In the genomic region with DNA sequence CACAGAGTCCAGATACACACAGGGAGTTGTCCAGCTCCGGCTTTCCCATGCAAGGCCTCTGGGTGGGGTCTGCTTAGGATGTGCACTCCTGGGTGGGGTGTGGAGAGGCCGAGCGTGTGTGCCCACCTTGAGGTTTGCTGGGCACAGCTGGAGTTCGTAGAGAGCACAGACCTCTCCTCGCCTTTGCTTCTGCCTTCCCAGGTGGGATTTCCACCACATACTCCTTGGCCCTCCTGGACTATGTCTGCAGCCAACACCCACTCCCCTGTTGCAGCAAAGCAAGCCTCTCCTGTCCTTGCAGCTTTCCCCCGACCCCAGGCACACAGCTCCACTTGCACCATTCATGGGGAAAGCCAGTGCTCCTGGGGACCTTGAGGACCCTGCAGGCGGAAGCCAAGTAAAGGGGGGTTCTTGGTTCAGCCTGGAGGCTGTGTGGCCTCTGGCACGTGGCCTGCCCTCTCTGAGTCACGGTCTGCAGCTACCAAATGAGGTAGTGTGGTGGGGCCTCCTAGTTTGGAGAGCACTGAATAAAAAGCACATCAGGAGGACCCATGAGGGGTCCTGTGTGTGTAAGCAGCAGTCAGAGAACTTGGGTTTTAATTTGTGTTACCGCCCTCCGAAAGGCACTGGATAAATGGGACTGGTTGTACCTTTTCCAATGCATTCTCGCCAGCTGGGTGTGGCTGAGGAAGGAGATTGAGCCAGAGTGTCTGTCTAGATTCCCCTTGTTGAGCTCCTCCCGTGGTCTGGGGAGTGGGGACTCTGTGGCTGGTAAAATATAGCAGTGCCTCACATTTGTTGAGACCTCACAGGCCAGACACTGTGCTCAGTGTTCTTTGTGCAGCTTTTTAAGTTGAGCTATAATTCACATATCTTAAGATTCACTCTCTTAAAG, we compare ENCODE assay signal across 12 cellular contexts. TPM values are rescaled to one million over a fixed set of nuclear protein-coding genes. Genes with fewer than 3 reads are reported as not detected.
DNase-seq lines count a peak whose midpoint lies in the region; ATAC-seq and TF ChIP-seq lines count a peak whose summit lies in the region.
"Had no signal": no experiment of that assay in that cellular context is flagged by ENCODE, and none has a peak within 500 bp of the region (broad histone marks: within the 10 kb centered on the region; RNA-seq: fewer than 3 reads in every experiment).

No MANE protein-coding gene starts in this region.

- peaks cover 13 to 16% of the 10 kb centered on the region in 2 donors for H3K9me3 Mint-ChIP-seq in stimulated activated naive CD8-positive, alpha-beta T cell treated with anti-CD3 and anti-CD28 coated beads, Interleukin-15, amount 100 ng/mL, for 72 hours
- peaks cover 5% of the 10 kb centered on the region for H3K9me3 Mint-ChIP-seq in chondrocyte (ENCODE audit: low read depth)

- no peak for DNase-seq in stimulated activated naive CD8-positive, alpha-beta T cell treated with anti-CD3 and anti-CD28 coated beads, Interleukin-15, Interleukin-2, amounts not matched to agents 100 U/mL and 50 U/mL, for 24 hours
- DNase-seq in stimulated activated naive CD8-positive, alpha-beta T cell treated with anti-CD3 and anti-CD28 coated beads, Interleukin-15, amount 100 ng/mL, for 72 hours, result no peak
- peak; percentile 72 for DNase-seq in chondrocyte (ENCODE audit: low spot score)
- peak; percentile 32 for DNase-seq in lower lobe of right lung
- DNase-seq in aorta, result peak; percentile 49 to 78
- DNase-seq in HAP-1 (ENCODE audit: low spot score in 2 of 2), result no peak
- no peak for DNase-seq in OCI-M2 (lab: John Stamatoyannopoulos, UW; ENCODE audit: unreplicated experiment)
- no peak for DNase-seq in activated CD4-positive, alpha-beta T cell treated with anti-CD3 and anti-CD28 coated beads, Interleukin-2, amount 50 U/mL, for 1 hour
- DNase-seq: AML-193 had no signal

- H3K27ac ChIP-seq in lower lobe of right lung (no peak overlapping the region), aorta (ENCODE audit: low read depth in 1 of 2, low read length in 2 of 2) (no peak overlapping the region)

- no peak for TF ChIP-seq CTCF in chondrocyte (IDR thresholded peaks at IDR 0.05)
- TF ChIP-seq CTCF in lower lobe of right lung (IDR thresholded peaks at IDR 0.05), result no peak

- peaks cover 65% of the 10 kb centered on the region for H3K4me1 Mint-ChIP-seq in stimulated activated naive CD8-positive, alpha-beta T cell treated with anti-CD3 and anti-CD28 coated beads, Interleukin-15, amount 100 ng/mL, for 72 hours
- H3K4me1 Mint-ChIP-seq in chondrocyte (ENCODE audit: low read depth), result peaks cover 94% of the 10 kb centered on the region

- peak; percentile 48 for ATAC-seq in stimulated activated naive CD8-positive, alpha-beta T cell treated with anti-CD3 and anti-CD28 coated beads, Interleukin-15, Interleukin-2, amounts not matched to agents 100 U/mL and 50 U/mL, for 24 hours
- no peak for ATAC-seq in stimulated activated naive CD8-positive, alpha-beta T cell treated with anti-CD3 and anti-CD28 coated beads, Interleukin-15, amount 100 ng/mL, for 72 hours
- ATAC-seq in lower lobe of right lung (no peak), aorta (ENCODE audit: low FRiP score) (peak; percentile 4)

- WGBS in aorta, 2 donors, result 78 to 80% methylated on average over 13 of the region's 13 CpGs

- in situ Hi-C loops in HAP-1 (cut with MboI; ENCODE audit: low sequenced_read_pairs), result no loop called here

- no peak overlapping the region for H3K27ac Mint-ChIP-seq in stimulated activated naive CD8-positive, alpha-beta T cell treated with anti-CD3 and anti-CD28 coated beads, Interleukin-15, amount 100 ng/mL, for 72 hours
- peak overlapping the region; percentile 60 for H3K27ac Mint-ChIP-seq in chondrocyte (ENCODE audit: unreplicated experiment)

- H3K36me3 ChIP-seq in lower lobe of right lung, result peaks cover 38% of the 10 kb centered on the region
- no peaks in the 10 kb centered on the region for H3K36me3 ChIP-seq in aorta (ENCODE audit: control insufficient read depth in 1 of 2, insufficient read depth in 2 of 2, low read length in 1 of 2)
- H3K36me3 ChIP-seq in HAP-1 (replicated peaks), result peaks cover 24% of the 10 kb centered on the region

- no peaks in the 10 kb centered on the region for H3K27me3 ChIP-seq in lower lobe of right lung (ENCODE audit: low read depth)
- H3K27me3 ChIP-seq in aorta (ENCODE audit: control insufficient read depth in 1 of 2, insufficient read depth in 2 of 2, low read length in 1 of 2), result no peaks in the 10 kb centered on the region
- no peaks in the 10 kb centered on the region for H3K27me3 ChIP-seq in HAP-1 (ENCODE audit: low read depth)

- peaks cover 74% of the 10 kb centered on the region for H3K4me1 ChIP-seq in lower lobe of right lung
- H3K4me1 ChIP-seq in aorta (ENCODE audit: control insufficient read depth in 1 of 2, insufficient read depth in 2 of 2, low read length in 2 of 2), result no peaks in the 10 kb centered on the region
- no peaks in the 10 kb centered on the region for H3K4me1 ChIP-seq in HAP-1

- H3K27me3 Mint-ChIP-seq in stimulated activated naive CD8-positive, alpha-beta T cell treated with anti-CD3 and anti-CD28 coated beads, Interleukin-15, amount 100 ng/mL, for 72 hours, result no peaks in the 10 kb centered on the region
- H3K27me3 Mint-ChIP-seq in chondrocyte (ENCODE audit: low read depth), result no peaks in the 10 kb centered on the region
- H3K27me3 Mint-ChIP-seq: naive thymus-derived CD8-positive, alpha-beta T cell had no signal

- no peaks in the 10 kb centered on the region for H3K9me3 ChIP-seq in lower lobe of right lung
- no peaks in the 10 kb centered on the region for H3K9me3 ChIP-seq in aorta (ENCODE audit: control insufficient read depth, low read length)
- no peaks in the 10 kb centered on the region; the same call in 1 of the 2 replicates for H3K9me3 ChIP-seq in HAP-1

- intact Hi-C loops in lower lobe of right lung (cut with DNase I) (no loop called here), aorta (cut with DNase I) (no loop called here)

- H3K4me3 Mint-ChIP-seq in stimulated activated naive CD8-positive, alpha-beta T cell treated with anti-CD3 and anti-CD28 coated beads, Interleukin-15, amount 100 ng/mL, for 72 hours, result no peak overlapping the region
- no peak overlapping the region for H3K4me3 Mint-ChIP-seq in chondrocyte (ENCODE audit: unreplicated experiment)
- H3K4me3 Mint-ChIP-seq: brain had no signal

- H3K36me3 Mint-ChIP-seq in chondrocyte (ENCODE audit: low read depth), result peaks cover 22% of the 10 kb centered on the region

- H3K4me3 ChIP-seq in lower lobe of right lung (no peak overlapping the region), aorta (ENCODE audit: low read length in 2 of 2) (no peak overlapping the region), HAP-1 (no peak overlapping the region)
- H3K4me3 ChIP-seq: skin epidermis had no signal

RNA-seq across cellular contexts. Expression of gene MPRIP, which starts 31.6 kb away (rescaled TPM):
- total RNA-seq in chondrocyte (197 to 352 TPM (median 345 TPM) in 3 replicates), lower lobe of right lung (232 TPM), aorta (100 to 1,000 TPM; 361 to 519 TPM)
- polyA plus RNA-seq in aorta, result 100 to 1,000 TPM in 1 of 2 donors, 10 to 100 TPM in 1; 97.8 to 241 TPM

Comparison
In these comparisons a context has a peak if more than half of its experiments do, and no peak if none do; other contexts are left out.
1. ATAC-seq: peak in stimulated activated naive CD8-positive, alpha-beta T cell treated with anti-CD3 and anti-CD28 coated beads, Interleukin-15, Interleukin-2, amounts not matched to agents 100 U/mL and 50 U/mL, for 24 hours (single experiment) and aorta (single experiment); none in stimulated activated naive CD8-positive, alpha-beta T cell treated with anti-CD3 and anti-CD28 coated beads, Interleukin-15, amount 100 ng/mL, for 72 hours (single experiment) and lower lobe of right lung (0 of 2).
2. DNase-seq: peak in chondrocyte (single experiment), lower lobe of right lung (single experiment) and aorta (2 of 2); none in stimulated activated naive CD8-positive, alpha-beta T cell treated with anti-CD3 and anti-CD28 coated beads, Interleukin-15, Interleukin-2, amounts not matched to agents 100 U/mL and 50 U/mL, for 24 hours (single experiment), stimulated activated naive CD8-positive, alpha-beta T cell treated with anti-CD3 and anti-CD28 coated beads, Interleukin-15, amount 100 ng/mL, for 72 hours (0 of 2), HAP-1 (0 of 2), OCI-M2 (single experiment) and activated CD4-positive, alpha-beta T cell treated with anti-CD3 and anti-CD28 coated beads, Interleukin-2, amount 50 U/mL, for 1 hour (single experiment).